Comparison of ENCODE assay signal across 31 cellular contexts in the genomic region with DNA sequence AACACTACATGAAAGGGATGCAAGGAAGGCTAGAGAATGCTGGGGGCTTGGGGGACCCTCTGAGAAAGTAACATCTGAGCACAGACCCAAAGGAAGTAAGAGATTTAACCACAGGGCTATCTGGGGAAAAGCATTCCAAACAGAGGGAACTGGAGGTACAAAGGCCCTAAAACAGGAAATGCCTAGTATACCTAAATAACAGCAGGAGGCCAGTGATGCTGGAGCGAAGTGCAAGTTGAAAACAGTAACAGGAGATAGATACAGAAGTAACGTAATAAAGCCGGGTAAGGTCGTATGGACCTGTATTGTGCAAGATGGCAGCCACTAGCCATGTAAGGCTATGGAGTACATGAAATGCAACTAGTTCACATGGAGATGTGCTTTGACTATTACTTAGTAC. TPM values are rescaled to one million over a fixed set of nuclear protein-coding genes. Genes with fewer than 3 reads are reported as not detected.
DNase-seq lines count a peak whose midpoint lies in the region; ATAC-seq and TF ChIP-seq lines count a peak whose summit lies in the region.
"Had no signal": no experiment of that assay in that cellular context is flagged by ENCODE, and none has a peak within 500 bp of the region (broad histone marks: within the 10 kb centered on the region; RNA-seq: fewer than 3 reads in every experiment).

No MANE protein-coding gene starts in this region.

- H2AFZ ChIP-seq in GM23338, result no peak overlapping the region
- H2AFZ ChIP-seq: parathyroid adenoma had no signal

- H3K27me3 ChIP-seq in GM23338 (ENCODE audit: insufficient read depth) (no peaks in the 10 kb centered on the region), neutrophil (no peaks in the 10 kb centered on the region), gastroesophageal sphincter (no peaks in the 10 kb centered on the region)
- H3K27me3 ChIP-seq: body of pancreas, uterus had no signal

- H3K4me1 Mint-ChIP-seq in GM23338 (no peaks in the 10 kb centered on the region; the same call in 2 of the 3 replicates), WTC11 (no peaks in the 10 kb centered on the region)
- H3K4me1 Mint-ChIP-seq in activated T-cell treated with anti-CD3 and anti-CD28 coated beads, Interleukin-2, amount 50 U/mL, for 72 hours (ENCODE audit: low read depth), result peaks cover 44% of the 10 kb centered on the region
- H3K4me1 Mint-ChIP-seq: nephron had no signal

- H3F3A ChIP-seq in GM23338 (replicated peaks; ENCODE audit: low read depth), result no peaks in the 10 kb centered on the region

- no peak for TF ChIP-seq CTCF in GM23338 (conservative IDR thresholded peaks at IDR 0.05; ENCODE audit: low read depth in 2 of 2)
- no peak for TF ChIP-seq CTCF in WTC11 (IDR thresholded peaks at IDR 0.05)
- TF ChIP-seq CTCF in fibroblast of villous mesenchyme (IDR thresholded peaks at IDR 0.05; ENCODE audit: insufficient read depth, low read depth, low read length), result no peak
- no peak for TF ChIP-seq CTCF in neutrophil (IDR thresholded peaks at IDR 0.05)
- no peak for TF ChIP-seq CTCF in gastroesophageal sphincter (IDR thresholded peaks at IDR 0.05)

- no peak for ATAC-seq in GM23338
- peak; percentile 66 for ATAC-seq in WTC11
- ATAC-seq in gastroesophageal sphincter, result no peak
- no peak for ATAC-seq in activated T-cell treated with anti-CD3 and anti-CD28 coated beads, Interleukin-2, amount 50 U/mL, for 72 hours (replicated peaks in 1 of 2)
- ATAC-seq: activated naive CD8-positive, alpha-beta T cell treated with anti-CD3 and anti-CD28 coated beads, Interleukin-2, amount 50 U/mL, for 24 hours; body of pancreas; left cardiac atrium; PC-3; right cardiac atrium; Right ventricle myocardium inferior had no signal

- no peaks in the 10 kb centered on the region for H3K9me3 ChIP-seq in neutrophil
- no peaks in the 10 kb centered on the region for H3K9me3 ChIP-seq in gastroesophageal sphincter
- H3K9me3 ChIP-seq: body of pancreas, uterus had no signal

- H3K4me3 Mint-ChIP-seq in GM23338 (no peak overlapping the region), WTC11 (no peak overlapping the region)
- no peak overlapping the region for H3K4me3 Mint-ChIP-seq in activated T-cell treated with anti-CD3 and anti-CD28 coated beads, Interleukin-2, amount 50 U/mL, for 72 hours
- H3K4me3 Mint-ChIP-seq: activated CD4-positive, alpha-beta T cell treated with anti-CD3 and anti-CD28 coated beads, Interleukin-2, amount 10 ng/mL, durations not matched to agents 7 days and 5 days; activated naive CD8-positive, alpha-beta T cell treated with anti-CD3 and anti-CD28 coated beads, Interleukin-2, amount 50 U/mL, for 24 hours; nephron; T-helper 2 cell treated with Interferon-gamma antibody and Interleukin-4, amounts not matched to agents 5 μg/mL and 100 μg/mL, for 36 hours had no signal

- DNase-seq in GM23338 (ENCODE audit: low spot score) (peak; percentile 62), WTC11 (ENCODE audit: low spot score) (no peak), fibroblast of villous mesenchyme (ENCODE audit: low read depth) (peak; percentile 62), T-helper 2 cell (no peak)
- no peak for DNase-seq in activated T-cell treated with anti-CD3 and anti-CD28 coated beads, Interleukin-2, amount 50 U/mL, for 72 hours
- DNase-seq: activated CD4-positive, alpha-beta T cell treated with anti-CD3 and anti-CD28 coated beads, Interleukin-2, amount 10 ng/mL, durations not matched to agents 7 days and 5 days; activated effector memory CD4-positive, alpha-beta T cell treated with anti-CD3 and anti-CD28 coated beads, Interleukin-2, amount 50 U/mL, for 16 hours; activated naive CD8-positive, alpha-beta T cell treated with anti-CD3 and anti-CD28 coated beads, Interleukin-2, amount 50 U/mL, for 24 hours; body of pancreas; Calu3; EL; H7; left cardiac atrium; midbrain; NCI-H1417 treated with DMSO at 0.1 percent for 48 hours; NCI-H2081 treated with DMSO at 0.1 percent for 48 hours; NCI-H446 treated with DMSO at 0.1 percent for 48 hours; PC-3; right cardiac atrium; stimulated activated CD4-positive, alpha-beta T cell treated with anti-CD3 and anti-CD28 coated beads, Interleukin-12 subunit alpha, Interleukin-12 subunit beta, amount 100 ng/mL, for 4 hours; stimulated activated CD4-positive, alpha-beta T cell treated with anti-CD3 and anti-CD28 coated beads, Interleukin-4, amount 100 ng/mL, for 4 hours; stimulated activated naive CD4-positive, alpha-beta T cell; uterus; WERI-Rb-1 had no signal

- CTCF ChIA-PET in WTC11 (lab: Charles Lee), result interaction anchor here (1.8 kb wide), 1 partner anchor 10 kb away, joined by 5 read pairs; no protein-coding TSS in a partner anchor

- POLR2A ChIA-PET in WTC11 (lab: Charles Lee), result no interaction called here

- no peak for TF ChIP-seq POLR2A in gastroesophageal sphincter (IDR thresholded peaks at IDR 0.05)

- H3K27ac Mint-ChIP-seq in GM23338 (no peak overlapping the region), WTC11 (no peak overlapping the region)
- H3K27ac Mint-ChIP-seq in activated T-cell treated with anti-CD3 and anti-CD28 coated beads, Interleukin-2, amount 50 U/mL, for 72 hours, result no peak overlapping the region
- H3K27ac Mint-ChIP-seq: activated CD4-positive, alpha-beta T cell treated with anti-CD3 and anti-CD28 coated beads, Interleukin-2, amount 10 ng/mL, durations not matched to agents 7 days and 5 days; activated naive CD8-positive, alpha-beta T cell treated with anti-CD3 and anti-CD28 coated beads, Interleukin-2, amount 50 U/mL, for 24 hours; nephron; T-helper 2 cell treated with Interferon-gamma antibody and Interleukin-4, amounts not matched to agents 5 μg/mL and 100 μg/mL, for 36 hours had no signal

- H3K4me3 ChIP-seq in GM23338 (no peak overlapping the region), fibroblast of villous mesenchyme (ENCODE audit: low read depth, low read length) (no peak overlapping the region), neutrophil (ENCODE audit: low read depth in 1 of 2, low read length in 1 of 2) (no peak overlapping the region), gastroesophageal sphincter (no peak overlapping the region)
- H3K4me3 ChIP-seq: body of pancreas, uterus had no signal

- H3K27me3 Mint-ChIP-seq in GM23338 (ENCODE audit: insufficient read depth, low read depth, poor library complexity) (no peaks in the 10 kb centered on the region), WTC11 (ENCODE audit: low read depth) (no peaks in the 10 kb centered on the region)
- no peaks in the 10 kb centered on the region for H3K27me3 Mint-ChIP-seq in activated T-cell treated with anti-CD3 and anti-CD28 coated beads, Interleukin-2, amount 50 U/mL, for 72 hours (ENCODE audit: low read depth)
- H3K27me3 Mint-ChIP-seq: activated CD4-positive, alpha-beta T cell treated with anti-CD3 and anti-CD28 coated beads, Interleukin-2, amount 10 ng/mL, durations not matched to agents 7 days and 5 days; activated naive CD8-positive, alpha-beta T cell treated with anti-CD3 and anti-CD28 coated beads, Interleukin-2, amount 50 U/mL, for 24 hours had no signal

- no peaks in the 10 kb centered on the region for H4K20me1 ChIP-seq in GM23338 (replicated peaks; ENCODE audit: insufficient read depth)

- no peaks in the 10 kb centered on the region for H3K79me2 ChIP-seq in GM23338 (replicated peaks; ENCODE audit: insufficient read depth)

- H3K36me3 ChIP-seq in GM23338 (ENCODE audit: insufficient read depth) (no peaks in the 10 kb centered on the region), neutrophil (peaks cover 27% of the 10 kb centered on the region), gastroesophageal sphincter (peaks cover 0 to 26% of the 10 kb centered on the region in 2 donors)
- H3K36me3 ChIP-seq: uterus had no signal

- 0 out of 2 replicates have a peak, but pooled peaks cover 3% of the 10 kb centered on the region for H3K9me2 ChIP-seq in GM23338 (ENCODE audit: insufficient read depth)

- H3K27ac ChIP-seq in GM23338 (ENCODE audit: low read depth) (no peak overlapping the region), neutrophil (peak overlapping the region; percentile 50), gastroesophageal sphincter (peak overlapping the region in 1 of 4 donors; percentile 6)
- H3K27ac ChIP-seq: body of pancreas, C4-2B, uterus, WERI-Rb-1 had no signal

- WGBS in gastroesophageal sphincter (ENCODE audit: low coverage in 1 of 2), 2 donors, result 32 to 62% methylated on average over 4 of the region's 4 CpGs

- TF ChIP-seq EP300 in gastroesophageal sphincter (IDR thresholded peaks at IDR 0.05), result no peak

- H3K9me3 Mint-ChIP-seq in GM23338 (no peaks in the 10 kb centered on the region), WTC11 (no peaks in the 10 kb centered on the region)
- no peaks in the 10 kb centered on the region for H3K9me3 Mint-ChIP-seq in activated T-cell treated with anti-CD3 and anti-CD28 coated beads, Interleukin-2, amount 50 U/mL, for 72 hours
- H3K9me3 Mint-ChIP-seq: activated CD4-positive, alpha-beta T cell treated with anti-CD3 and anti-CD28 coated beads, Interleukin-2, amount 10 ng/mL, durations not matched to agents 7 days and 5 days; activated naive CD8-positive, alpha-beta T cell treated with anti-CD3 and anti-CD28 coated beads, Interleukin-2, amount 50 U/mL, for 24 hours; nephron; T-helper 2 cell treated with Interferon-gamma antibody and Interleukin-4, amounts not matched to agents 5 μg/mL and 100 μg/mL, for 36 hours had no signal

- H3K4me2 ChIP-seq in GM23338, result peak overlapping the region; percentile 27

- H3K36me3 Mint-ChIP-seq in GM23338 (ENCODE audit: low read depth) (no peaks in the 10 kb centered on the region), WTC11 (no peaks in the 10 kb centered on the region)
- peaks cover 7 to 11% of the 10 kb centered on the region in 2 donors for H3K36me3 Mint-ChIP-seq in activated T-cell treated with anti-CD3 and anti-CD28 coated beads, Interleukin-2, amount 50 U/mL, for 72 hours (ENCODE audit: insufficient read depth in 2 of 2)

- H3K4me1 ChIP-seq in GM23338 (ENCODE audit: insufficient read depth) (peaks cover 10% of the 10 kb centered on the region), neutrophil (ENCODE audit: control insufficient read depth in 1 of 2, insufficient read depth in 1 of 2, low read depth in 1 of 2, low read length in 1 of 2) (peaks cover 24 to 52% of the 10 kb centered on the region in 2 experiments), gastroesophageal sphincter (peaks cover 6 to 96% (median 32%) of the 10 kb centered on the region in 3 donors)

TF ChIP-seq in GM23338, 12 proteins besides CTCF, POLR2A, EP300 and RAD21 (continues in another document):
- TF ChIP-seq ZNF114 (CRISPR knock-in tag; IDR thresholded peaks at IDR 0.05), result no peak

TF ChIP-seq in WTC11, 78 proteins besides CTCF, POLR2A, EP300 and RAD21 (continues in another document):
- TF ChIP-seq SP1 (CRISPR knock-in tag; conservative IDR thresholded peaks at IDR 0.05), result no peak

RNA-seq across cellular contexts. Expression of gene CD34, which starts 52.1 kb away (rescaled TPM):
- total RNA-seq in GM23338 (2014; rRNA removed; shearing (Covaris generic)), result 0.07 and 0.23 TPM in 2 replicates
- polyA plus RNA-seq in GM23338 (2016; fragmentation: Nextera tagmentation; extraction: Ambion mirVana), result 0.09 and 0.18 TPM in 2 replicates
- total RNA-seq in WTC11 (2021) (0.18 to 0.35 TPM (median 0.27 TPM) in 3 replicates), fibroblast of villous mesenchyme (0.32 and 0.43 TPM in 2 replicates), gastroesophageal sphincter (100 to 1,000 TPM in 1 of 4 donors, 10 to 100 TPM in 3; 38.9 to 114 (median 62.1) TPM)
- total RNA-seq in activated T-cell treated with anti-CD3 and anti-CD28 coated beads, Interleukin-2, amount 50 U/mL, for 72 hours, result under 1 TPM; 0.05 to 0.09 TPM
- total RNA-seq: H7, PC-3 had no signal

Comparison
In these comparisons a context has a peak if more than half of its experiments do, and no peak if none do; other contexts are left out.
1. DNase-seq: peak in GM23338 (single experiment) and fibroblast of villous mesenchyme (single experiment); none in WTC11 (single experiment), T-helper 2 cell (0 of 5) and activated T-cell treated with anti-CD3 and anti-CD28 coated beads, Interleukin-2, amount 50 U/mL, for 72 hours (0 of 2).
2. RNA of gene CD34, which starts 52.1 kb away (total RNA-seq): 38.9 to 114 TPM in gastroesophageal sphincter; 0.32 to 0.43 TPM in fibroblast of villous mesenchyme, 0.18 to 0.35 TPM in WTC11, 0.05 to 0.09 TPM in activated T-cell treated with anti-CD3 and anti-CD28 coated beads, Interleukin-2, amount 50 U/mL, for 72 hours and 0.07 to 0.23 TPM in GM23338; every median in the first group is over 10 times any median in the second.